Comparison of ENCODE assay signal across 18 cellular contexts in genomic region chr17:59287887-59288286, GRCh38. TPM values are rescaled to one million over a fixed set of nuclear protein-coding genes. Genes with fewer than 3 reads are reported as not detected.
DNase-seq lines count a peak whose midpoint lies in the region; ATAC-seq and TF ChIP-seq lines count a peak whose summit lies in the region.
"Had no signal": no experiment of that assay in that cellular context is flagged by ENCODE, and none has a peak within 500 bp of the region (broad histone marks: within the 10 kb centered on the region; RNA-seq: fewer than 3 reads in every experiment).

No MANE protein-coding gene starts in this region.

- no peaks in the 10 kb centered on the region for H3K9me2 ChIP-seq in OCI-LY7 (ENCODE audit: insufficient read depth, low read length)

- H2AFZ ChIP-seq in OCI-LY7 (ENCODE audit: low read length), result peak overlapping the region; percentile 64; the same call in 1 of the 2 replicates
- H2AFZ ChIP-seq: GM23338 had no signal

- DNase-seq in A172 (ENCODE audit: low spot score) (peak; percentile 11), HCEC 1CT (peak; percentile 3), OCI-LY7 (ENCODE audit: low spot score) (no peak), fibroblast of pulmonary artery (ENCODE audit: low read depth) (peak; percentile 17), GM03348 (ENCODE audit: low spot score) (no peak)
- DNase-seq: C1 segment of cervical spinal cord, DMS79, NCI-H1092, NCI-H1436 treated with DMSO at 0.1 percent for 48 hours, NCI-H2029, NCI-H526 had no signal

- CTCF ChIA-PET in OCI-LY7 (lab: Charles Lee; ENCODE audit: unreplicated experiment), result no interaction called here

- TF ChIP-seq CTCF in OCI-LY7 (conservative IDR thresholded peaks at IDR 0.05; ENCODE audit: low read length), result no peak
- TF ChIP-seq CTCF in fibroblast of pulmonary artery (IDR thresholded peaks at IDR 0.05; ENCODE audit: low read length, missing control alignments), result no peak

- ATAC-seq in HG03460 (IDR thresholded peaks at IDR 0.05; ENCODE audit: unreplicated experiment) (no peak), HG02840 (IDR thresholded peaks at IDR 0.05; ENCODE audit: low FRiP score, unreplicated experiment) (no peak), HG03039 (IDR thresholded peaks at IDR 0.05; ENCODE audit: unreplicated experiment) (no peak)
- ATAC-seq: GM23338, Panc1 had no signal

- intact Hi-C loops in OCI-LY7 (cut with micrococcal nuclease; ENCODE audit: unreplicated experiment), result no loop called here

- H4K20me1 ChIP-seq in OCI-LY7 (ENCODE audit: insufficient read depth, low read length), result no peaks in the 10 kb centered on the region

- peaks cover 12% of the 10 kb centered on the region for H3K4me1 ChIP-seq in OCI-LY7 (ENCODE audit: insufficient read depth, low read length, poor library complexity, severe bottlenecking)
- H3K4me1 ChIP-seq: SJSA1 had no signal

- H3K4me2 ChIP-seq in OCI-LY7 (ENCODE audit: low read length), result peak overlapping the region; percentile 35
- H3K4me2 ChIP-seq: GM23338, KMS-11 had no signal

- no peaks in the 10 kb centered on the region for H3K36me3 ChIP-seq in OCI-LY7 (ENCODE audit: insufficient read depth, low read length)
- H3K36me3 ChIP-seq: SJSA1 had no signal

- H3K79me2 ChIP-seq in OCI-LY7 (ENCODE audit: insufficient read depth, low read depth, low read length), result no peaks in the 10 kb centered on the region

- H3K4me3 ChIP-seq in OCI-LY7 (ENCODE audit: low read depth, low read length, poor library complexity, severe bottlenecking) (no peak overlapping the region), fibroblast of pulmonary artery (replicated peaks; ENCODE audit: low read depth, low read length) (no peak overlapping the region)
- H3K4me3 ChIP-seq: GM23338, SJSA1 had no signal

- no TSS peak for BruUV-seq in OCI-LY7 (replicated peaks; lab: Mats Ljungman, UMichigan)

- H3K27ac ChIP-seq in OCI-LY7 (ENCODE audit: low read depth, low read length, poor library complexity, severe bottlenecking), result no peak overlapping the region
- H3K27ac ChIP-seq: KMS-11, SJSA1 had no signal

- H3K9me3 ChIP-seq in OCI-LY7 (ENCODE audit: low read length), result no peaks in the 10 kb centered on the region
- H3K9me3 ChIP-seq: SJSA1 had no signal

- POLR2A ChIA-PET in OCI-LY7 (lab: Charles Lee), result no interaction called here

RNA-seq across cellular contexts. Expression of gene YPEL2, which starts 43.6 kb away (rescaled TPM):
- total RNA-seq in A172 (2014; rRNA removed; shearing (Covaris generic)), result 0.38 and 1.2 TPM in 2 replicates
- 0.88 and 2.2 TPM in 2 replicates for total RNA-seq in OCI-LY7 (2014; rRNA removed; shearing (Covaris generic))
- total RNA-seq in OCI-LY7 (2022), result 3.1 and 5.1 TPM in 2 replicates

Comparison
In these comparisons a context has a peak if more than half of its experiments do, and no peak if none do; other contexts are left out.
1. DNase-seq: peak in A172 (single experiment), HCEC 1CT (single experiment) and fibroblast of pulmonary artery (single experiment); none in OCI-LY7 (single experiment) and GM03348 (single experiment).